Comparison of ENCODE assay signal across 24 cellular contexts in the genomic region with DNA sequence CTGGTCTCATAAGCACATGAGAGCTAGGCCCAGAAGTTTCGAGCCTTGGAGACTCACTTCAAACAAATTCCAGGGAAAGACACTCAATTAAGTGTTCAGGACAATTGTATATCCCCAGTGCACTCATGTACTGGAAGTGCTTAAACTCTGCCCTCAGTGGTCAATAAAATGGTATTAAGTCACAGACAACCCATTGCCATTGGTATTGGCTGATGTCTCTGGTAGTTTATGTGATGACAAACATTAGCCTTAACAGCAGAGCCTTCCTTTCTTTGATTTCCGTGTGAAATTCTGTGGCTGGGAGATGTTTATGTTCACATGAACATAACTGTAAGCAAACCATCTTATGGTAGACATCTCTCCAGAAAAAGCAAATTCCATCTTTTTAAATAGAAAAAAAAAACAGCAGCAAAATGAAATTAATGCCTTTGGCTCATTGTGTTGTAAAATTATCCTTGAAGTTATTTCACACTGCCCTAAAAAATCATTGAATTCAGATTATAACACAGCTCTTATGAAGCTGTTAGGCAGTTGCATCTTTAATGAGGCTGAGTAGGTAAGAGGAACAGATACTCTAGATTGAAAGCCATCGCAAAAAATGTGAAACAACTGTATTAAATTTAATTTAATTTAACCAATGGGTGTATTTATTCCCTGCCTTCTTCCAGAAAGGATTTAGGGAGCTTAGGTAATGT.
DNase-seq lines count a peak whose midpoint lies in the region; ATAC-seq, FAIRE-seq and TF ChIP-seq lines count a peak whose summit lies in the region.
"Had no signal": no experiment of that assay in that cellular context is flagged by ENCODE, and none has a peak within 500 bp of the region (broad histone marks: within the 10 kb centered on the region; RNA-seq: fewer than 3 reads in every experiment).

No MANE protein-coding gene starts in this region.

- H3K27ac Mint-ChIP-seq in activated B cell treated with CpG ODN at 0.5 μM for 24 hours (peak overlapping the region; percentile 85), progenitor cell of endocrine pancreas (peak overlapping the region; percentile 64)
- H3K27ac Mint-ChIP-seq: activated T-helper 2 cell treated with anti-CD3 and anti-CD28 coated beads, Interferon-gamma antibody, Interleukin-2, Interleukin-4, amounts not matched to agents 10 μg/mL and 5 μg/mL and 100 μg/mL, durations not matched to agents 14 hours and 24 hours and 36 hours; dendritic cell treated with granulocyte-macrophage colony-stimulating factor and Interleukin-4, amounts not matched to agents 40 ng/mL and 50 ng/mL, for 4 days had no signal

- no peaks in the 10 kb centered on the region for H3K27me3 Mint-ChIP-seq in activated B cell treated with CpG ODN at 0.5 μM for 24 hours
- no peaks in the 10 kb centered on the region for H3K27me3 Mint-ChIP-seq in progenitor cell of endocrine pancreas
- H3K27me3 Mint-ChIP-seq: activated naive CD8-positive, alpha-beta T cell; dendritic cell treated with granulocyte-macrophage colony-stimulating factor and Interleukin-4, amounts not matched to agents 40 ng/mL and 50 ng/mL, for 4 days had no signal

- CTCF ChIA-PET in activated B cell treated with CpG ODN at 0.5 μM for 24 hours (lab: Charles Lee): interaction anchor here (0.8 to 2.2 kb wide), 6 partner anchors 9 to 337 kb away, joined by 3 to 6 read pairs (median 4); no protein-coding TSS in a partner anchor
- CTCF ChIA-PET in GM10248 (lab: Yijun Ruan, JAX): interaction anchor here (0.7 to 4.5 kb wide), 13 partner anchors 8 to 676 kb away, joined by 3 to 23 read pairs (median 4); no protein-coding TSS in a partner anchor

- peak; percentile 88 for FAIRE-seq in GM12891 (lab: Jason Lieb, UNC)
- FAIRE-seq in D721Med (lab: Jason Lieb, UNC): no peak
- FAIRE-seq: small intestine had no signal

- peaks cover 85% of the 10 kb centered on the region for H3K4me1 Mint-ChIP-seq in activated B cell treated with CpG ODN at 0.5 μM for 24 hours
- H3K4me1 Mint-ChIP-seq in progenitor cell of endocrine pancreas (ENCODE audit: low read depth): peaks cover 19% of the 10 kb centered on the region

- intact Hi-C loops in activated B cell treated with CpG ODN at 0.5 μM for 24 hours (cut with micrococcal nuclease): loop anchor here (1.0 to 5.0 kb wide), 3 partner anchors 41 to 339 kb away; a partner anchor contains a TSS
- intact Hi-C loops in mucosa of descending colon (cut with DNase I, micrococcal nuclease): no loop called here

- peak; percentile 49 for ATAC-seq in GM21723 (IDR thresholded peaks at IDR 0.05; ENCODE audit: unreplicated experiment)
- peak; percentile 33 for ATAC-seq in activated B cell treated with CpG ODN at 0.5 μM for 24 hours (ENCODE audit: low read depth)
- no peak for ATAC-seq in mucosa of descending colon
- ATAC-seq: lower lobe of right lung had no signal

- H3K36me3 Mint-ChIP-seq in activated B cell treated with CpG ODN at 0.5 μM for 24 hours (ENCODE audit: low read depth) (peaks cover 28% of the 10 kb centered on the region), progenitor cell of endocrine pancreas (ENCODE audit: insufficient read depth) (peaks cover under 1% of the 10 kb centered on the region)

- no peaks in the 10 kb centered on the region for H3K4me1 ChIP-seq in mucosa of descending colon (ENCODE audit: low read depth)
- H3K4me1 ChIP-seq: ascending aorta, lower lobe of right lung had no signal

- no peak for TF ChIP-seq POLR2A in GM12891 (IDR thresholded peaks at IDR 0.05; ENCODE audit: low read depth, low read length)

- H3K4me3 ChIP-seq in mucosa of descending colon: no peak overlapping the region
- H3K4me3 ChIP-seq: ascending aorta, GM23248, lower lobe of right lung, SK-N-MC had no signal

- H3K4me3 Mint-ChIP-seq in activated B cell treated with CpG ODN at 0.5 μM for 24 hours: no peak overlapping the region
- no peak overlapping the region for H3K4me3 Mint-ChIP-seq in progenitor cell of endocrine pancreas (ENCODE audit: low read depth)
- H3K4me3 Mint-ChIP-seq: activated naive CD8-positive, alpha-beta T cell; dendritic cell treated with granulocyte-macrophage colony-stimulating factor and Interleukin-4, amounts not matched to agents 40 ng/mL and 50 ng/mL, for 4 days had no signal

- POLR2A ChIA-PET in activated B cell treated with CpG ODN at 0.5 μM for 24 hours (lab: Charles Lee) (interaction anchor here (0.6 to 13.1 kb wide), 26 partner anchors 8 to 395 kb away, joined by 3 to 165 read pairs (median 4); a partner anchor contains a TSS), GM10248 (lab: Yijun Ruan, JAX) (interaction anchor here (0.7 to 1.4 kb wide), 3 partner anchors 30 to 341 kb away, joined by 3 to 5 read pairs (median 3); a partner anchor contains a TSS)

- TF ChIP-seq CTCF in activated B cell treated with CpG ODN at 0.5 μM for 24 hours (IDR thresholded peaks at IDR 0.05) (no peak), progenitor cell of endocrine pancreas (IDR thresholded peaks at IDR 0.05; ENCODE audit: unreplicated experiment) (no peak), D721Med (IDR thresholded peaks at IDR 0.05; ENCODE audit: insufficient read depth, missing control alignments) (no peak), GM10248 (IDR thresholded peaks at IDR 0.05; ENCODE audit: control extremely low read depth, extremely low read depth, low read depth, missing control alignments) (no peak), mucosa of descending colon (IDR thresholded peaks at IDR 0.05) (no peak)

- no peaks in the 10 kb centered on the region for H3K36me3 ChIP-seq in mucosa of descending colon (ENCODE audit: low read depth)
- H3K36me3 ChIP-seq: ascending aorta, lower lobe of right lung had no signal

- H3K9me3 Mint-ChIP-seq in activated B cell treated with CpG ODN at 0.5 μM for 24 hours (peaks cover 3% of the 10 kb centered on the region), progenitor cell of endocrine pancreas (ENCODE audit: low read depth) (peaks cover 8% of the 10 kb centered on the region)

- H3K9me3 ChIP-seq in mucosa of descending colon: no peaks in the 10 kb centered on the region
- H3K9me3 ChIP-seq: lower lobe of right lung had no signal

- no peak for DNase-seq in GM12891 (ENCODE audit: insufficient read length, low spot score)
- no peak for DNase-seq in activated B cell treated with CpG ODN at 0.5 μM for 24 hours
- DNase-seq in progenitor cell of endocrine pancreas (ENCODE audit: low spot score, unreplicated experiment): no peak
- no peak for DNase-seq in D721Med (ENCODE audit: insufficient read length, low spot score)
- no peak for DNase-seq in GM10248 (ENCODE audit: extremely low spot score)
- no peak for DNase-seq in NCI-H1092 treated with DMSO at 0.1 percent for 48 hours (lab: John Stamatoyannopoulos, UW)
- no peak for DNase-seq in mucosa of descending colon
- DNase-seq: activated CD8-positive, alpha-beta memory T cell treated with anti-CD3 and anti-CD28 coated beads, Interleukin-2, amount 50 U/mL, for 4 hours; caudate nucleus; DMS79; islet precursor cell; Kasumi-1; lower lobe of right lung; NCI-H187; NCI-H69; small intestine; stimulated activated CD4-positive, alpha-beta T cell treated with anti-CD3 and anti-CD28 coated beads, Interleukin-2, amount 100 ng/mL, for 24 hours had no signal

TF ChIP-seq in GM12891, 5 proteins besides CTCF, POLR2A, EP300 and RAD21:
- TF ChIP-seq PAX5 (IDR thresholded peaks at IDR 0.05; ENCODE audit: insufficient read depth, low read length, severe bottlenecking) (no peak), POLR2AphosphoS5 (IDR thresholded peaks at IDR 0.05; ENCODE audit: low read depth, low read length) (no peak), SPI1 (IDR thresholded peaks at IDR 0.05; ENCODE audit: low read depth, low read length) (peak; percentile 79), TAF1 (IDR thresholded peaks at IDR 0.05; ENCODE audit: low read depth, low read length) (no peak), POU2F2 (IDR thresholded peaks at IDR 0.05; ENCODE audit: low read depth, low read length) (no peak)
TF ChIP-seq in GM12891: peak in this region for 1.
